ENCODE assay signal across 1 cellular context in genomic region chr1:222910699-222911098, GRCh38.
TF ChIP-seq lines count a peak whose summit lies in the region.

No MANE protein-coding gene starts in this region.

TF ChIP-seq in IMR-90, 13 proteins besides CTCF, POLR2A, EP300 and RAD21:
- no peak for TF ChIP-seq USF2 (IDR thresholded peaks at IDR 0.05; ENCODE audit: low read depth, low read length)
- peak; percentile 50 for TF ChIP-seq MAFK (IDR thresholded peaks at IDR 0.05; ENCODE audit: low read depth, low read length)
- no peak for TF ChIP-seq RFX5 (IDR thresholded peaks at IDR 0.05; ENCODE audit: low read depth, low read length)
